In genomic region chr7:1243290-1243963, GRCh38 we compare ENCODE assay signal across 20 cellular contexts. TPM values are rescaled to one million over a fixed set of nuclear protein-coding genes. Genes with fewer than 3 reads are reported as not detected.
"Had no signal": no experiment of that assay in that cellular context is flagged by ENCODE, and none has a peak within 500 bp of the region (broad histone marks: within the 10 kb centered on the region; RNA-seq: fewer than 3 reads in every experiment).

No MANE protein-coding gene starts in this region.

- H3K4me3 ChIP-seq: body of pancreas, colonic mucosa, left lung, ovary, psoas muscle, right lobe of liver, stomach had no signal

- H3K27ac ChIP-seq: body of pancreas, colonic mucosa, left lung, ovary, psoas muscle, right lobe of liver, stomach had no signal

- H3K36me3 Mint-ChIP-seq: type B pancreatic cell had no signal

- H3K36me3 ChIP-seq: colonic mucosa, left lung, ovary, right lobe of liver, stomach had no signal

- H3K9me3 Mint-ChIP-seq: activated T-helper 1 cell treated with anti-CD3 and anti-CD28 coated beads, Interleukin-12 subunit alpha, Interleukin-12 subunit beta, Interleukin-2, Interleukin-4 antibody, amounts not matched to agents 30 ng/mL and 10 ng/mL and 1 ng/mL, durations not matched to agents 14 hours and 24 hours and 36 hours; type B pancreatic cell had no signal

- H3K4me1 ChIP-seq: colonic mucosa, right lobe of liver had no signal

- H3K4me3 Mint-ChIP-seq: activated T-helper 1 cell treated with anti-CD3 and anti-CD28 coated beads, Interleukin-12 subunit alpha, Interleukin-12 subunit beta, Interleukin-2, Interleukin-4 antibody, amounts not matched to agents 30 ng/mL and 10 ng/mL and 1 ng/mL, durations not matched to agents 14 hours and 24 hours and 36 hours; type B pancreatic cell had no signal

- DNase-seq: activated CD4-positive, alpha-beta T cell treated with anti-CD3 and anti-CD28 coated beads, Interleukin-2, amount 50 U/mL, for 1 hour; activated gamma-delta T cell treated with Interleukin-2 at 50 U/mL for 16 hours; body of pancreas; colonic mucosa; erythroblast; foreskin melanocyte; hypothalamus; midbrain; ovary; small intestine; stimulated activated CD4-positive, alpha-beta T cell treated with anti-CD3 and anti-CD28 coated beads, Interleukin-4, amount 100 ng/mL, for 1 hour; stomach had no signal

- H3K9me3 ChIP-seq: body of pancreas, colonic mucosa, left lung, ovary, psoas muscle, right lobe of liver, stomach had no signal

- H3K27ac Mint-ChIP-seq: activated T-helper 1 cell treated with anti-CD3 and anti-CD28 coated beads, Interleukin-12 subunit alpha, Interleukin-12 subunit beta, Interleukin-2, Interleukin-4 antibody, amounts not matched to agents 30 ng/mL and 10 ng/mL and 1 ng/mL, durations not matched to agents 14 hours and 24 hours and 36 hours; type B pancreatic cell had no signal

- FAIRE-seq: keratinocyte, small intestine had no signal

RNA-seq across cellular contexts. Expression of gene UNCX, which starts 10.8 kb away (rescaled TPM):
- total RNA-seq: activated T-helper 1 cell treated with anti-CD3 and anti-CD28 coated beads, Interleukin-12 subunit alpha, Interleukin-12 subunit beta, Interleukin-2, Interleukin-4 antibody, amounts not matched to agents 30 ng/mL and 10 ng/mL and 1 ng/mL, durations not matched to agents 14 hours and 24 hours and 36 hours; body of pancreas; colonic mucosa; left lung; lung microvascular endothelial cell; ovary; psoas muscle; right lobe of liver; stomach; temporal lobe had no signal
- polyA plus RNA-seq: keratinocyte, ovary, psoas muscle, small intestine, stomach had no signal
